ENCODE assay signal across 8 cellular contexts in the genomic region with DNA sequence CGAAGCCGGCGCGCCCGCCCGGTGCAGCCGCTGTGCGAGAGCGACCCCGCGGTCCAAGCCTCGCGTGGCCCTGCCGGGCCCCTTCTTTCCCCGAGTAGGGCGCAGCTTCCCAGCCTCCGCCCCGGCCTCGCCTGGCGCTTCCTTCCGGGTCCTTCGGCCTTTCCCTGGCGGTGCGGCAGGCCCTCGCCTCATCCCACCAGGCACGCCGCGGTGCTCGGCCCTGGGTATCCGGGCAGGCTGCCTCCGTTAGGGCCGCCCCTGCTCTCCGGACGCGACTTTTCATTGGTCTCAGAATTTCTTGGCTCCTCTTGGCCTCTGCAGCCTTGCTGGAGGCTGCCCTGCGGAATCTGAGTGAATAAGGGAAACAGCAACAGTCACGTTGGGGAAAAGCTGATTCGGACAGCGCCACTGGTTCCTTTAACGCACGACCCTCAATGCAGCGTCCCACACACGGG. TPM values are rescaled to one million over a fixed set of nuclear protein-coding genes. Genes with fewer than 3 reads are reported as not detected.
DNase-seq lines count a peak whose midpoint lies in the region; ATAC-seq and TF ChIP-seq lines count a peak whose summit lies in the region.

No MANE protein-coding gene starts in this region.

- peaks cover 10 to 29% (median 23%) of the 10 kb centered on the region in 4 donors for H3K4me1 ChIP-seq in transverse colon

- no peaks in the 10 kb centered on the region for H4K20me1 ChIP-seq in neural cell (ENCODE audit: insufficient read depth)

- H3F3A ChIP-seq in neural cell (ENCODE audit: insufficient read depth, low read length, poor library complexity, severe bottlenecking): no peaks in the 10 kb centered on the region

- H3K4me3 Mint-ChIP-seq in activated T-helper 17 cell treated with anti-CD3 and anti-CD28 coated beads, Interleukin-2, amount 50 U/mL, for 72 hours: peak overlapping the region; percentile 88

- H3K4me3 ChIP-seq in foreskin fibroblast (ENCODE audit: low read depth in 1 of 2, low read length in 2 of 2) (peak overlapping the region; percentile 67 to 68), neural cell (ENCODE audit: low read length) (peak overlapping the region; percentile 99), transverse colon (peak overlapping the region; percentile 29 to 96 (median 87))

- H3K9me2 ChIP-seq in neural cell (ENCODE audit: insufficient read depth, low read length): no peaks in the 10 kb centered on the region

- H3K27ac ChIP-seq in neural cell (ENCODE audit: low read length): peak overlapping the region; percentile 87
- H3K27ac ChIP-seq in transverse colon: peak overlapping the region; percentile 95 to 100 (median 100)

- intact Hi-C loops in transverse colon (cut with DNase I; ENCODE audit: low total_unique reads): no loop called here

- in situ Hi-C loops in transverse colon (cut with MboI; ENCODE audit: low pct_ligation_motif_present in 1 of 4, low pct_unique_long_range_greater_than_20kb in 1 of 4, low sequenced_read_pairs in 3 of 4): loop anchor here in 2 of 4 donors (10.0 kb wide), 1 partner anchor 93 kb away; no protein-coding TSS in a partner anchor

- DNase-seq in AG08396 (ENCODE audit: low spot score) (peak; percentile 92), NCI-H460 (ENCODE audit: extremely low read depth, low read depth) (peak; percentile 46), foreskin fibroblast (peak; percentile 79 to 89), transverse colon (peak; percentile 76)

- no peaks in the 10 kb centered on the region for H3K9me3 Mint-ChIP-seq in activated T-helper 17 cell treated with anti-CD3 and anti-CD28 coated beads, Interleukin-2, amount 50 U/mL, for 72 hours

- peak; percentile 64 for TF ChIP-seq POLR2A in transverse colon (IDR thresholded peaks at IDR 0.05)

- no peaks in the 10 kb centered on the region for H3K36me3 ChIP-seq in neural cell (ENCODE audit: insufficient read depth, low read length)
- H3K36me3 ChIP-seq in transverse colon: no peaks in the 10 kb centered on the region

- H3K9ac ChIP-seq in neural cell (ENCODE audit: low read length): peak overlapping the region; percentile 93

- TF ChIP-seq EP300 in neural cell (conservative IDR thresholded peaks at IDR 0.05; ENCODE audit: poor library complexity, severe bottlenecking) (no peak), transverse colon (IDR thresholded peaks at IDR 0.05; ENCODE audit: low read depth) (no peak)

- peak overlapping the region; percentile 90 for H3K27ac Mint-ChIP-seq in activated T-helper 17 cell treated with anti-CD3 and anti-CD28 coated beads, Interleukin-2, amount 50 U/mL, for 72 hours

- TF ChIP-seq CTCF in foreskin fibroblast (IDR thresholded peaks at IDR 0.05; ENCODE audit: low read depth, low read length) (no peak), neural cell (IDR thresholded peaks at IDR 0.05; ENCODE audit: poor library complexity, severe bottlenecking) (peak; percentile 6), transverse colon (IDR thresholded peaks at IDR 0.05) (no peak)

- H2AFZ ChIP-seq in neural cell (ENCODE audit: low read depth, low read length): peak overlapping the region; percentile 51

- H3K4me1 Mint-ChIP-seq in activated T-helper 17 cell treated with anti-CD3 and anti-CD28 coated beads, Interleukin-2, amount 50 U/mL, for 72 hours: peaks cover 25% of the 10 kb centered on the region

- H3K9me3 ChIP-seq in neural cell (ENCODE audit: low read length) (no peaks in the 10 kb centered on the region), transverse colon (no peaks in the 10 kb centered on the region)

- peak; percentile 13 for ATAC-seq in GM18508 (IDR thresholded peaks at IDR 0.05; ENCODE audit: insufficient read depth, unreplicated experiment)
- ATAC-seq in HG02943 (IDR thresholded peaks at IDR 0.05; ENCODE audit: low read depth, unreplicated experiment): peak; percentile 19
- ATAC-seq in activated T-helper 17 cell treated with anti-CD3 and anti-CD28 coated beads, Interleukin-2, amount 50 U/mL, for 72 hours (replicated peaks): peak; percentile 33

- no peaks in the 10 kb centered on the region for H3K79me2 ChIP-seq in neural cell (replicated peaks; ENCODE audit: insufficient read depth, low read length)

- WGBS in transverse colon (ENCODE audit: low coverage in 1 of 2), 2 donors: 1% methylated on average over 43 of the region's 43 CpGs; no CpG with 5 or more reads in 1 of the 2 donors

- H3K27me3 Mint-ChIP-seq in activated T-helper 17 cell treated with anti-CD3 and anti-CD28 coated beads, Interleukin-2, amount 50 U/mL, for 72 hours: no peaks in the 10 kb centered on the region

- peak overlapping the region; percentile 69 for H3K4me2 ChIP-seq in neural cell (ENCODE audit: low read length)

- H3K27me3 ChIP-seq in neural cell (ENCODE audit: insufficient read depth, low read depth, low read length) (no peaks in the 10 kb centered on the region), transverse colon (no peaks in the 10 kb centered on the region)

- peak; percentile 50 for TF ChIP-seq RAD21 in neural cell (conservative IDR thresholded peaks at IDR 0.05)

- no peaks in the 10 kb centered on the region for H3K36me3 Mint-ChIP-seq in activated T-helper 17 cell treated with anti-CD3 and anti-CD28 coated beads, Interleukin-2, amount 50 U/mL, for 72 hours (ENCODE audit: low read depth)

TF ChIP-seq in neural cell, 6 proteins besides CTCF, POLR2A, EP300 and RAD21:
- TF ChIP-seq MXI1 (conservative IDR thresholded peaks at IDR 0.05; ENCODE audit: poor library complexity, severe bottlenecking): peak; percentile 74
- TF ChIP-seq, protein P1, sequence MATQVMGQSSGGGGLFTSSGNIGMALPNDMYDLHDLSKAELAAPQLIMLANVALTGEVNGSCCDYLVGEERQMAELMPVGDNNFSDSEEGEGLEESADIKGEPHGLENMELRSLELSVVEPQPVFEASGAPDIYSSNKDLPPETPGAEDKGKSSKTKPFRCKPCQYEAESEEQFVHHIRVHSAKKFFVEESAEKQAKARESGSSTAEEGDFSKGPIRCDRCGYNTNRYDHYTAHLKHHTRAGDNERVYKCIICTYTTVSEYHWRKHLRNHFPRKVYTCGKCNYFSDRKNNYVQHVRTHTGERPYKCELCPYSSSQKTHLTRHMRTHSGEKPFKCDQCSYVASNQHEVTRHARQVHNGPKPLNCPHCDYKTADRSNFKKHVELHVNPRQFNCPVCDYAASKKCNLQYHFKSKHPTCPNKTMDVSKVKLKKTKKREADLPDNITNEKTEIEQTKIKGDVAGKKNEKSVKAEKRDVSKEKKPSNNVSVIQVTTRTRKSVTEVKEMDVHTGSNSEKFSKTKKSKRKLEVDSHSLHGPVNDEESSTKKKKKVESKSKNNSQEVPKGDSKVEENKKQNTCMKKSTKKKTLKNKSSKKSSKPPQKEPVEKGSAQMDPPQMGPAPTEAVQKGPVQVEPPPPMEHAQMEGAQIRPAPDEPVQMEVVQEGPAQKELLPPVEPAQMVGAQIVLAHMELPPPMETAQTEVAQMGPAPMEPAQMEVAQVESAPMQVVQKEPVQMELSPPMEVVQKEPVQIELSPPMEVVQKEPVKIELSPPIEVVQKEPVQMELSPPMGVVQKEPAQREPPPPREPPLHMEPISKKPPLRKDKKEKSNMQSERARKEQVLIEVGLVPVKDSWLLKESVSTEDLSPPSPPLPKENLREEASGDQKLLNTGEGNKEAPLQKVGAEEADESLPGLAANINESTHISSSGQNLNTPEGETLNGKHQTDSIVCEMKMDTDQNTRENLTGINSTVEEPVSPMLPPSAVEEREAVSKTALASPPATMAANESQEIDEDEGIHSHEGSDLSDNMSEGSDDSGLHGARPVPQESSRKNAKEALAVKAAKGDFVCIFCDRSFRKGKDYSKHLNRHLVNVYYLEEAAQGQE (IDR thresholded peaks at IDR 0.05; ENCODE audit: borderline replicate concordance): no peak
- no peak for TF ChIP-seq TAF1 (IDR thresholded peaks at IDR 0.05; ENCODE audit: low read depth)
- TF ChIP-seq SMC3 (conservative IDR thresholded peaks at IDR 0.05; ENCODE audit: poor library complexity): peak; percentile 51

RNA-seq across cellular contexts. Expression of gene UVSSA, which starts 0.4 kb away (rescaled TPM):
- 5.0 and 7.7 TPM in 2 replicates for total RNA-seq in NCI-H460 (2014; rRNA removed; shearing (Covaris generic))
- polyA plus RNA-seq in NCI-H460 (2014; cell fraction: nucleus; rRNA removed): 19.7 and 26.3 TPM in 2 replicates
- 10 to 100 TPM; 15.8 to 22.3 TPM for total RNA-seq in activated T-helper 17 cell treated with anti-CD3 and anti-CD28 coated beads, Interleukin-2, amount 50 U/mL, for 72 hours
- polyA plus RNA-seq in neural cell: 11.6 and 13.3 TPM in 2 replicates
- 16.4 and 17.8 TPM in 2 replicates for polyA minus RNA-seq in neural cell
- 100 to 1,000 TPM in 1 of 4 donors, 10 to 100 TPM in 3; 13.5 to 114 (median 34.2) TPM for total RNA-seq in transverse colon

RNA-seq across cellular contexts. Expression of gene MAEA, which starts 57.7 kb away (rescaled TPM):
- 29.9 and 32.7 TPM in 2 replicates for total RNA-seq in NCI-H460 (2014; rRNA removed; shearing (Covaris generic))
- polyA plus RNA-seq in NCI-H460 (2014; cell fraction: nucleus; rRNA removed): 64.4 and 95.5 TPM in 2 replicates
- total RNA-seq in activated T-helper 17 cell treated with anti-CD3 and anti-CD28 coated beads, Interleukin-2, amount 50 U/mL, for 72 hours: 10 to 100 TPM; 61.4 to 62.8 TPM
- polyA plus RNA-seq in neural cell: 106 and 109 TPM in 2 replicates
- 58.3 and 68.7 TPM in 2 replicates for polyA minus RNA-seq in neural cell
- 100 to 1,000 TPM; 114 to 211 (median 168) TPM for total RNA-seq in transverse colon

RNA-seq across cellular contexts. Expression of gene NKX1-1, which starts 58.8 kb away (rescaled TPM):
- total RNA-seq in NCI-H460 (2014; rRNA removed; shearing (Covaris generic)): not detected in 2 replicates
- polyA plus RNA-seq in NCI-H460 (2014; cell fraction: nucleus; rRNA removed): not detected in 2 replicates
- not detected for total RNA-seq in activated T-helper 17 cell treated with anti-CD3 and anti-CD28 coated beads, Interleukin-2, amount 50 U/mL, for 72 hours
- not detected in 2 replicates for polyA plus RNA-seq in neural cell
- not detected in 2 replicates for polyA minus RNA-seq in neural cell
- not detected for total RNA-seq in transverse colon

Comparison
In these comparisons a context has a peak if more than half of its experiments do, and no peak if none do; other contexts are left out.
1. Peak in every context shown above with its lines: DNase-seq, ATAC-seq, H3K4me3 ChIP-seq and H3K27ac ChIP-seq.